7 cellular contexts compared by ENCODE assay signal in the genomic region with DNA sequence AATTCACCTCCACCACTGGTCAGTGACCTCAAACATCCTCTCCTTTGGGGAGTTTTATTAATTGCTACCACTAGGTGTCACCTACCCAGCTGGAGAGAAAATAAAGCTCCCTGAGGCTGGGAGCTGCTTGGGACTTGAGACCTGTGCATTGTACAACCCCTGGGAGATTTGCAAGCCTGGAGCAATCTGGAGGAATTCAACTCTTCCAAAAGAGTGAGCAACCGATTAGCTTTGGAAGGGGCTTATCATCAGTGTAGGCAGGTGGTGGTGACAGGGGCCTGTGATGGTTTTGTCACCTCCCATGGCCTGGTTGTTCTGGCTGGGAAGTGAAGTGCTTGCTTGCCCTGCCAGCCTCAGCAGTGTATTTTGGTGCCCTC. TPM values are rescaled to one million over a fixed set of nuclear protein-coding genes. Genes with fewer than 3 reads are reported as not detected.
A peak's percentile ranks its signal among the peaks of the same experiment; 100 is the strongest.
DNase-seq lines count a peak whose midpoint lies in the region; ATAC-seq and TF ChIP-seq lines count a peak whose summit lies in the region.

No MANE protein-coding gene starts in this region.

- ATAC-seq in GM19395 (IDR thresholded peaks at IDR 0.05; ENCODE audit: unreplicated experiment) (peak; percentile 86), HG03442 (IDR thresholded peaks at IDR 0.05; ENCODE audit: unreplicated experiment) (peak; percentile 94)

- H3K4me1 ChIP-seq in SJCRH30 = 0 out of 2 replicates have a peak, but pooled peaks cover 8% of the 10 kb centered on the region
- no peaks in the 10 kb centered on the region for H3K4me1 ChIP-seq in parathyroid adenoma

- H2AFZ ChIP-seq in parathyroid adenoma = no peak overlapping the region

- H3K36me3 ChIP-seq in SJCRH30 (no peaks in the 10 kb centered on the region), parathyroid adenoma (ENCODE audit: control insufficient read depth, insufficient read depth, low read length) (no peaks in the 10 kb centered on the region)

- H3K27me3 ChIP-seq in SJCRH30 (no peaks in the 10 kb centered on the region), parathyroid adenoma (ENCODE audit: control insufficient read depth, insufficient read depth, low read length) (no peaks in the 10 kb centered on the region)

- H3K9me3 ChIP-seq in SJCRH30 (replicated peaks) (no peaks in the 10 kb centered on the region), parathyroid adenoma (ENCODE audit: control insufficient read depth, low read length) (no peaks in the 10 kb centered on the region)

- no peak overlapping the region for H3K9ac ChIP-seq in parathyroid adenoma

- DNase-seq in GM04504 (ENCODE audit: low read depth) = peak; percentile 25
- peak; percentile 23 to 67 for DNase-seq in SJCRH30
- peak; percentile 35 for DNase-seq in fibroblast of peridontal ligament (ENCODE audit: extremely low read depth)
- DNase-seq in midbrain (lab: John Stamatoyannopoulos, UW) = no peak

- H3K27ac ChIP-seq in SJCRH30 = no peak overlapping the region
- H3K27ac ChIP-seq in parathyroid adenoma = no peak overlapping the region

- H3K4me2 ChIP-seq in parathyroid adenoma (ENCODE audit: low read length) = no peak overlapping the region

- H3K4me3 ChIP-seq in SJCRH30 (no peak overlapping the region), parathyroid adenoma (ENCODE audit: low read depth, low read length) (no peak overlapping the region)

- peak; percentile 34 for TF ChIP-seq CTCF in parathyroid adenoma (IDR thresholded peaks at IDR 0.05)

- H3K79me2 ChIP-seq in parathyroid adenoma = no peaks in the 10 kb centered on the region

RNA-seq across cellular contexts. Expression of gene FRY, which starts 30.2 kb away (rescaled TPM):
- 3.0 and 4.8 TPM in 2 replicates for total RNA-seq in SJCRH30 (2014; rRNA removed; shearing (Covaris generic))
